In the genomic region with DNA sequence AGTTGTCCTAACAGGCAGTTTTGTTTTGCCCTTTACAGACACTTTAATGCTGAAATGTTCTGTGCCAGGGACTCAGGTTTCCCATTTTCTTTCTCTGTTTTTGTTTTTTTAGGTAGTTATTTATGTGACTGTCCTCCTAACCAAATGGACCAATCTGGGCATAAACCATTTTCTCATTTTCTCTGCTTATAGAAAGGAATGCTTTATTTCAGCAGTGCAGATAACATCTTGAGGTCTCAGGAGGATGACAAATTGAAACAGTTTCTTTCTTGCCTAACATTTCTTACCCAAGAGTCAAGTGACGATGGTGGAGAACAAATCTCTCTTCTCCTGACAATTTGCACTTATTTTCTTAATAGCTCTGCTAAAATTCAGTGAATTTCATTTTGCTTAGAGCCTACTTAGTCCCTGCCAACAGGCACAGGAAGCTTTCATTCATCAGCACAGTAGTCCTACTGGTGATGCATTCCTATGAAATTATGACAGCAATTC, we compare ENCODE assay signal across 2 cellular contexts.
TF ChIP-seq lines count a peak whose summit lies in the region.

No MANE protein-coding gene starts in this region.

TF ChIP-seq in GM23338, 12 proteins besides CTCF, POLR2A, EP300 and RAD21 (continued from another document and continues in another):
- TF ChIP-seq ZNF462 (CRISPR knock-in tag; IDR thresholded peaks at IDR 0.05) = no peak
- TF ChIP-seq ZNF331 (CRISPR knock-in tag; IDR thresholded peaks at IDR 0.05; ENCODE audit: low read depth) = no peak
- no peak for TF ChIP-seq EZH2 (IDR thresholded peaks at IDR 0.05; ENCODE audit: low read depth, unreplicated experiment)
- no peak for TF ChIP-seq NANOG (IDR thresholded peaks at IDR 0.05; ENCODE audit: borderline replicate concordance)
- no peak for TF ChIP-seq REST (IDR thresholded peaks at IDR 0.05; ENCODE audit: unreplicated experiment)
- TF ChIP-seq ZNF114 (CRISPR knock-in tag; IDR thresholded peaks at IDR 0.05) = no peak
- TF ChIP-seq EZH2phosphoT487 (IDR thresholded peaks at IDR 0.05; ENCODE audit: unreplicated experiment) = no peak
- TF ChIP-seq CREB1 (CRISPR knock-in tag; IDR thresholded peaks at IDR 0.05; ENCODE audit: low read depth) = no peak
- TF ChIP-seq ETS1 (IDR thresholded peaks at IDR 0.05) = no peak

TF ChIP-seq in SK-N-SH treated with all-trans-retinoic acid at 6 μM for 48 hours, 23 proteins besides CTCF, POLR2A, EP300 and RAD21 (continued from another document):
- TF ChIP-seq, protein P1, sequence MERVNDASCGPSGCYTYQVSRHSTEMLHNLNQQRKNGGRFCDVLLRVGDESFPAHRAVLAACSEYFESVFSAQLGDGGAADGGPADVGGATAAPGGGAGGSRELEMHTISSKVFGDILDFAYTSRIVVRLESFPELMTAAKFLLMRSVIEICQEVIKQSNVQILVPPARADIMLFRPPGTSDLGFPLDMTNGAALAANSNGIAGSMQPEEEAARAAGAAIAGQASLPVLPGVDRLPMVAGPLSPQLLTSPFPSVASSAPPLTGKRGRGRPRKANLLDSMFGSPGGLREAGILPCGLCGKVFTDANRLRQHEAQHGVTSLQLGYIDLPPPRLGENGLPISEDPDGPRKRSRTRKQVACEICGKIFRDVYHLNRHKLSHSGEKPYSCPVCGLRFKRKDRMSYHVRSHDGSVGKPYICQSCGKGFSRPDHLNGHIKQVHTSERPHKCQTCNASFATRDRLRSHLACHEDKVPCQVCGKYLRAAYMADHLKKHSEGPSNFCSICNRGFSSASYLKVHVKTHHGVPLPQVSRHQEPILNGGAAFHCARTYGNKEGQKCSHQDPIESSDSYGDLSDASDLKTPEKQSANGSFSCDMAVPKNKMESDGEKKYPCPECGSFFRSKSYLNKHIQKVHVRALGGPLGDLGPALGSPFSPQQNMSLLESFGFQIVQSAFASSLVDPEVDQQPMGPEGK (CRISPR knock-in tag; IDR thresholded peaks at IDR 0.05; ENCODE audit: borderline replicate concordance) = no peak
- no peak for TF ChIP-seq TCF4 (CRISPR knock-in tag; IDR thresholded peaks at IDR 0.05; ENCODE audit: borderline replicate concordance)
